ENCODE assay signal across 9 cellular contexts in genomic region chr7:20784311-20785210, GRCh38. TPM values are rescaled to one million over a fixed set of nuclear protein-coding genes. Genes with fewer than 3 reads are reported as not detected.
A peak's percentile ranks its signal among the peaks of the same experiment; 100 is the strongest.
DNase-seq lines count a peak whose midpoint lies in the region; ATAC-seq and TF ChIP-seq lines count a peak whose summit lies in the region.
"Had no signal": no experiment of that assay in that cellular context is flagged by ENCODE, and none has a peak within 500 bp of the region (broad histone marks: within the 10 kb centered on the region; RNA-seq: fewer than 3 reads in every experiment).

No MANE protein-coding gene starts in this region.

- intact Hi-C loops in dendritic cell treated with granulocyte-macrophage colony-stimulating factor and Interleukin-4, amounts not matched to agents 40 ng/mL and 50 ng/mL, for 4 days (cut with micrococcal nuclease) = no loop called here

- peak overlapping the region; percentile 77 for H3K4me3 Mint-ChIP-seq in dendritic cell treated with granulocyte-macrophage colony-stimulating factor and Interleukin-4, amounts not matched to agents 40 ng/mL and 50 ng/mL, for 4 days

- no peaks in the 10 kb centered on the region for H3K9me3 Mint-ChIP-seq in dendritic cell treated with granulocyte-macrophage colony-stimulating factor and Interleukin-4, amounts not matched to agents 40 ng/mL and 50 ng/mL, for 4 days

- no peak for TF ChIP-seq CTCF in omental fat pad (IDR thresholded peaks at IDR 0.05)

- peaks cover 36% of the 10 kb centered on the region for H3K4me1 Mint-ChIP-seq in dendritic cell treated with granulocyte-macrophage colony-stimulating factor and Interleukin-4, amounts not matched to agents 40 ng/mL and 50 ng/mL, for 4 days (ENCODE audit: low read depth)

- H3K27ac Mint-ChIP-seq in dendritic cell treated with granulocyte-macrophage colony-stimulating factor and Interleukin-4, amounts not matched to agents 40 ng/mL and 50 ng/mL, for 4 days = no peak overlapping the region

- DNase-seq in DMS53 treated with DMSO at 0.1 percent for 48 hours (lab: John Stamatoyannopoulos, UW; ENCODE audit: unreplicated experiment) = peak; percentile 85
- DNase-seq in omental fat pad (ENCODE audit: low spot score) = no peak
- DNase-seq in superior temporal gyrus (ENCODE audit: extremely low spot score) = no peak
- DNase-seq in NCI-H187 treated with DMSO at 0.1 percent for 48 hours (lab: John Stamatoyannopoulos, UW) = no peak
- DNase-seq: HCEC 1CT had no signal

- TF ChIP-seq EP300 in Ishikawa (IDR thresholded peaks at IDR 0.05; ENCODE audit: borderline replicate concordance) = no peak

- TF ChIP-seq RAD21 in Ishikawa (IDR thresholded peaks at IDR 0.05; ENCODE audit: low read depth) = no peak

- ATAC-seq in omental fat pad (ENCODE audit: low FRiP score) (peak; percentile 51), GM21390 (IDR thresholded peaks at IDR 0.05; ENCODE audit: unreplicated experiment) (no peak), GM21529 (IDR thresholded peaks at IDR 0.05; ENCODE audit: unreplicated experiment) (no peak)

- H3K36me3 Mint-ChIP-seq in dendritic cell treated with granulocyte-macrophage colony-stimulating factor and Interleukin-4, amounts not matched to agents 40 ng/mL and 50 ng/mL, for 4 days (ENCODE audit: low read depth) = no peaks in the 10 kb centered on the region

- H3K27me3 Mint-ChIP-seq in dendritic cell treated with granulocyte-macrophage colony-stimulating factor and Interleukin-4, amounts not matched to agents 40 ng/mL and 50 ng/mL, for 4 days = peaks cover 84% of the 10 kb centered on the region

TF ChIP-seq in Ishikawa, 13 proteins besides CTCF, POLR2A, EP300 and RAD21:
- TF ChIP-seq REST (IDR thresholded peaks at IDR 0.05; ENCODE audit: low read depth) (no peak), ZBTB7A (IDR thresholded peaks at IDR 0.05; ENCODE audit: low read depth) (no peak; the same call in 1 of the 2 replicates), MAX (IDR thresholded peaks at IDR 0.05) (peak; percentile 50; the same call in 1 of the 2 replicates), FOXM1 (IDR thresholded peaks at IDR 0.05; ENCODE audit: borderline replicate concordance, low read depth) (no peak)

RNA-seq across cellular contexts. Expression of gene SP8, which starts 2.1 kb away (rescaled TPM):
- not detected for total RNA-seq in omental fat pad
